8 cellular contexts compared by ENCODE assay signal in the genomic region with DNA sequence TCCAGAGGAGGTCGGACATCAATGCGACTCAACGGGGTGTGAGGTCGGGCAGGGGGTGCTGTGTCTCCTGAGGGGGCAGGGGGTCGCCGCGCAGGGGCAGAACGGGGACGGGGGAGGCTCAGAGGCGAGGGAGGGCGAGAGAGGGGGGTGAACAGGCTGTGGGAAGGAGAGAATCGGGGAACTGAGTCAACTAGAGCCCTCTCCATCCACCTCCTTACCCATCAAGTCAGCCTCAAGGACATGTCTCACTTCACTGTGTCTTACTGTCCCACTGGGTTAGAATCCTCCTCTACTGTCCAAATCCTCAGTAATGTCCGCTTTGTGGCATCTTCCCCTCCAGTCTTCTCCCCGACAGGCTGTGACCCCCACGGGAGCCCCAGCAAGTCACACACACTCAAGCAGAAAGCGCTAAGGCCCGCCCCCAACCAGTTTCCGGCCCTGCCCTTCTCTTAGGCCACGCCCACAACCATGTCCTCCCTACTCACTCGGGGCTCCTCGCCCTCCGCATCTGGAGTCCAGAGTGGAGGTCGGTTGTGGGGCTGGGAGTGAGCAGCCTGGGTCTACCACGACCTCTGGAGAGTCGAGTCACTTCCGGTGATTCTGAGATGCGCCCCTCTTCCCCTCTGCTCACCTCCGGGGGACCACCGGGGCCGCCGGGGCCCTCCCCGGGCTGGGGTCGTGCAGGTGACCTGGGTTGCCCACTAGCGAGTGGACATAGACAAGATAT. TPM values are rescaled to one million over a fixed set of nuclear protein-coding genes. Genes with fewer than 3 reads are reported as not detected.
DNase-seq lines count a peak whose midpoint lies in the region; ATAC-seq and TF ChIP-seq lines count a peak whose summit lies in the region.

No MANE protein-coding gene starts in this region.

- TF ChIP-seq CTCF in nephron progenitor cell (IDR thresholded peaks at IDR 0.05) (no peak), gastroesophageal sphincter (IDR thresholded peaks at IDR 0.05) (no peak)

- H3K27me3 ChIP-seq in gastroesophageal sphincter = no peaks in the 10 kb centered on the region

- DNase-seq in NCI-H69 (lab: John Stamatoyannopoulos, UW) (peak; percentile 52), nephron progenitor cell (no peak), NCI-H526 treated with DMSO at 0.1 percent for 48 hours (lab: John Stamatoyannopoulos, UW) (no peak), NCI-H446 (lab: John Stamatoyannopoulos, UW) (no peak)
- DNase-seq in activated effector memory CD4-positive, alpha-beta T cell treated with Interleukin-2 at 50 U/mL for 16 hours = peak; percentile 66

- no peaks in the 10 kb centered on the region for H3K27me3 Mint-ChIP-seq in nephron progenitor cell (ENCODE audit: low read depth, poor library complexity)

- no peak for TF ChIP-seq EP300 in gastroesophageal sphincter (IDR thresholded peaks at IDR 0.05)

- peaks cover 0 to 28% of the 10 kb centered on the region in 2 donors for H3K36me3 ChIP-seq in gastroesophageal sphincter

- peaks cover 52% of the 10 kb centered on the region for H3K36me3 Mint-ChIP-seq in nephron progenitor cell (ENCODE audit: low read depth)

- ATAC-seq in gastroesophageal sphincter = no peak
- no peak for ATAC-seq in GM18858 (IDR thresholded peaks at IDR 0.05; ENCODE audit: unreplicated experiment)

- peaks cover 33% of the 10 kb centered on the region for H3K4me1 Mint-ChIP-seq in nephron progenitor cell

- WGBS in gastroesophageal sphincter (ENCODE audit: low coverage in 1 of 2), 2 donors = 30 to 49% methylated on average over 2 to 9 of the region's 34 CpGs

- TF ChIP-seq POLR2A in GM10847 (IDR thresholded peaks at IDR 0.05; ENCODE audit: extremely low read depth, insufficient read length) (peak; percentile 35), gastroesophageal sphincter (IDR thresholded peaks at IDR 0.05) (no peak)

- no peaks in the 10 kb centered on the region for H3K4me1 ChIP-seq in gastroesophageal sphincter

- peak overlapping the region; percentile 81 for H3K27ac Mint-ChIP-seq in nephron progenitor cell

- H3K9me3 Mint-ChIP-seq in nephron progenitor cell = no peaks in the 10 kb centered on the region

- H3K4me3 Mint-ChIP-seq in nephron progenitor cell = no peak overlapping the region

- no peak overlapping the region for H3K4me3 ChIP-seq in gastroesophageal sphincter

- H3K27ac ChIP-seq in gastroesophageal sphincter = no peak overlapping the region

- H3K9me3 ChIP-seq in gastroesophageal sphincter = no peaks in the 10 kb centered on the region

RNA-seq across cellular contexts. Expression of a gene that starts 9.3 kb away (rescaled TPM):
- 10 to 100 TPM; 11.4 to 29.2 (median 18.1) TPM for total RNA-seq in gastroesophageal sphincter

RNA-seq across cellular contexts. Expression of a gene that starts 13.1 kb away (rescaled TPM):
- total RNA-seq in gastroesophageal sphincter = 10 to 100 TPM; 53.9 to 70.0 (median 60.9) TPM

RNA-seq across cellular contexts. Expression of a gene that starts 22.9 kb away (rescaled TPM):
- 10 to 100 TPM in 2 of 4 donors, 1 to 10 TPM in 2; 5.3 to 12.5 (median 8.2) TPM for total RNA-seq in gastroesophageal sphincter

RNA-seq across cellular contexts. Expression of a gene that starts 39.4 kb away (rescaled TPM):
- 1 to 10 TPM in 1 of 4 donors, not detected in 3; 2.0 TPM for total RNA-seq in gastroesophageal sphincter

RNA-seq across cellular contexts. Expression of a gene that starts 41.0 kb away (rescaled TPM):
- total RNA-seq in gastroesophageal sphincter = 100 to 1,000 TPM; 188 to 326 (median 279) TPM

Comparison
In these comparisons a context has a peak if more than half of its experiments do, and no peak if none do; other contexts are left out.
1. DNase-seq: peak in NCI-H69 (single experiment) and activated effector memory CD4-positive, alpha-beta T cell treated with Interleukin-2 at 50 U/mL for 16 hours (single experiment); none in nephron progenitor cell (single experiment), NCI-H526 treated with DMSO at 0.1 percent for 48 hours (single experiment) and NCI-H446 (0 of 2).